Comparison of ENCODE assay signal across 8 cellular contexts in the genomic region with DNA sequence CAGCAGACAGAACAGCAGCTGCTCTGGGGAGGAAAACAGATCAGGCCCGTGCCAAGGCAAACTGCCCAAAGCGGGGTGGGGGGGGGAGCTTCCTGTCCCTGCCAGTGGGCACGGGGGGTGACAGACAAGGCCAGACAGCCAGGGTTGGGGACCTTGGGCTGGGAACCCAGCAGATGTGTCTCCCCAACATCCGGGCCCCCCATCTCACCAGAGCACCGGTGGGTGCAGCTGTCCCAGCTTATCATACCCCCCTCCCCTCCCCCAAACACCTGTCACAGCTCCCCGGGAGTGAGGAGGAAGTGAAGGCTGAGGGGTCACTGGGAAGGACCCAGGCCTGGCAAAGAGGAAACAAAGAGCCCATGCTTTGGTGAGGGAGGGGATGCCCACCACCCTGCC. TPM values are rescaled to one million over a fixed set of nuclear protein-coding genes. Genes with fewer than 3 reads are reported as not detected.
DNase-seq lines count a peak whose midpoint lies in the region; ATAC-seq and TF ChIP-seq lines count a peak whose summit lies in the region.

No MANE protein-coding gene starts in this region.

- no peak for ATAC-seq in RWPE2 (ENCODE audit: low read depth)
- ATAC-seq in HG03442 (IDR thresholded peaks at IDR 0.05; ENCODE audit: unreplicated experiment): no peak
- ATAC-seq in GM21381 (IDR thresholded peaks at IDR 0.05; ENCODE audit: unreplicated experiment): no peak
- ATAC-seq in GM19023 (IDR thresholded peaks at IDR 0.05; ENCODE audit: unreplicated experiment): no peak

- H3K27me3 ChIP-seq in RWPE2 (ENCODE audit: insufficient read depth, poor library complexity, severe bottlenecking) (no peaks in the 10 kb centered on the region), dorsolateral prefrontal cortex (no peaks in the 10 kb centered on the region), mucosa of rectum (ENCODE audit: control insufficient read depth in 2 of 2, insufficient read depth in 2 of 2, low read length in 2 of 2) (no peaks in the 10 kb centered on the region)

- intact Hi-C loops in dorsolateral prefrontal cortex (cut with DNase I): no loop called here

- H3K4me3 ChIP-seq in GM12875 (ENCODE audit: low read depth, low read length) (peak overlapping the region; percentile 66), RWPE2 (ENCODE audit: severe bottlenecking) (peak overlapping the region; percentile 76), dorsolateral prefrontal cortex (peak overlapping the region; percentile 45 to 84 (median 69)), mucosa of rectum (ENCODE audit: low read length in 2 of 2) (peak overlapping the region; percentile 91)

- H3K36me3 ChIP-seq in RWPE2 (ENCODE audit: low read depth) (peaks cover 30% of the 10 kb centered on the region), mucosa of rectum (ENCODE audit: control insufficient read depth in 2 of 2, insufficient read depth in 2 of 2, low read length in 2 of 2) (peaks cover 7 to 8% of the 10 kb centered on the region in 2 donors)

- H3K4me1 ChIP-seq in RWPE2 (ENCODE audit: insufficient read depth, poor library complexity, severe bottlenecking) (peaks cover 5% of the 10 kb centered on the region), mucosa of rectum (ENCODE audit: control insufficient read depth in 2 of 2, insufficient read depth in 2 of 2, low read length in 2 of 2) (peaks cover 32 to 39% of the 10 kb centered on the region in 2 donors)

- H3K27ac ChIP-seq in RWPE2 (ENCODE audit: poor library complexity, severe bottlenecking) (peak overlapping the region; percentile 98), dorsolateral prefrontal cortex (peak overlapping the region in 53 of 59 donors; percentile 19 to 87 (median 70)), mucosa of rectum (ENCODE audit: low read depth in 2 of 2, low read length in 2 of 2) (peak overlapping the region; percentile 93)

- H3K9me3 ChIP-seq in RWPE2 (ENCODE audit: severe bottlenecking) (no peaks in the 10 kb centered on the region), mucosa of rectum (ENCODE audit: control insufficient read depth in 2 of 2, low read length in 2 of 2) (no peaks in the 10 kb centered on the region)

- peak overlapping the region; percentile 84 for H3K9ac ChIP-seq in mucosa of rectum (ENCODE audit: low read depth in 1 of 2, low read length in 2 of 2)

- DNase-seq in RWPE2 (ENCODE audit: low spot score) (no peak), dorsolateral prefrontal cortex (peak in 2 of 10 donors; percentile 57 to 64), D341Med (ENCODE audit: low spot score) (no peak)

- TF ChIP-seq CTCF in GM12875 (IDR thresholded peaks at IDR 0.05; ENCODE audit: borderline replicate concordance, insufficient read depth, low read depth, low read length): no peak
- no peak for TF ChIP-seq CTCF in RWPE2 (IDR thresholded peaks at IDR 0.05; ENCODE audit: poor library complexity, severe bottlenecking)
- no peak for TF ChIP-seq CTCF in dorsolateral prefrontal cortex (IDR thresholded peaks at IDR 0.05 in 54 of 56, conservative IDR thresholded peaks at IDR 0.05 in 2 of 56; ENCODE audit: low read depth in 1 of 56, partially characterized antibody in 56 of 56)

RNA-seq across cellular contexts. Expression of a gene that starts 1.3 kb away (rescaled TPM):
- 10 to 100 TPM; 14.3 to 71.9 (median 29.4) TPM for total RNA-seq in dorsolateral prefrontal cortex

RNA-seq across cellular contexts. Expression of a gene that starts 4.5 kb away (rescaled TPM):
- total RNA-seq in dorsolateral prefrontal cortex: 100 to 1,000 TPM in 2 of 120 experiments, 10 to 100 TPM in 118; 43.6 to 115 (median 66.0) TPM

RNA-seq across cellular contexts. Expression of a gene that starts 5.9 kb away (rescaled TPM):
- 10 to 100 TPM in 41 of 120 experiments, 1 to 10 TPM in 79; 4.4 to 20.8 (median 8.5) TPM for total RNA-seq in dorsolateral prefrontal cortex

RNA-seq across cellular contexts. Expression of a gene that starts 11.0 kb away (rescaled TPM):
- 100 to 1,000 TPM in 51 of 120 experiments, 10 to 100 TPM in 69; 70.2 to 201 (median 97.2) TPM for total RNA-seq in dorsolateral prefrontal cortex

RNA-seq across cellular contexts. Expression of a gene that starts 15.1 kb away (rescaled TPM):
- total RNA-seq in dorsolateral prefrontal cortex: 10 to 100 TPM; 22.5 to 46.8 (median 32.3) TPM
